Comparison of ENCODE assay signal across 8 cellular contexts in the genomic region with DNA sequence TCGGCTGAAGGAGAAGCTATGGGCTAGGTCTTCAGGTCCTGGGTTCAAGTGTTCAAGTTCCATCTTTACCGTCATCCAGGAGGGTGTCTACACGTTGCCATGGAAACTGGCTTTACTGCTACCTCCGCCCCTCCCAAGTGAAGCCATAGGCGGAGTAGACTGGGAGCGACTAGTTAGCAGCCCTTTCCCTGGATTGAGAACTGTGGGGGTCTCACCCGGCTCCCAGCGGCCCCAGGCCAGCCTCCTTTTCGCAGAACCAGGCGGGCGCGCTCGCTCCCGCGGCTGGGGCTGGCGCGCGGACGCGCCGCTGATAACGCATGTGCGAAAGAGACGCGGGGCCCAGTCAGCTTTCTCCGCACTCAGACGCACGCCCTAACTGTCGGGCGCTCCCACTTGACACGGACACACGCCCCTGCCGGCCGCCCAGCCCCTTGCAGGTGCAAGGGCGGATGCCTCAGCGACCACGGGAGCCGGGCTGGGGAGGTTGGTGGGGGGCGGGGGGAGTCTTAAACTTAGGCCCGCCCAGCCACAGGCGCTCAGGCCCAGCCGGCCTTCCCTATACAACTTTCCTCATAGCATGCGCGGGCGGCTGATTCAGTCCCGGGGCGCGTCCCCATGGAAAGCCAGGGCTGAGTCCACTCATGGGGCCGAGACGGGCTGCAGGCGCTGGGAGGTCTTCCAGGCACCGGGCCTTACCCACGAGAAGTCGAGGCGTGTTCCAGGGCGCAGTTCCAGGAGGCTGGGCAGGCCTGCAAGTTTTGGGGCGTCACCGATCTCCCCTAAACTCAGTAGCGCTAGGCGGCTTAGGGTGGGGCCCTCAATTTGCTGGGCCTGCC. TPM values are rescaled to one million over a fixed set of nuclear protein-coding genes. Genes with fewer than 3 reads are reported as not detected.
DNase-seq lines count a peak whose midpoint lies in the region; ATAC-seq and TF ChIP-seq lines count a peak whose summit lies in the region.

No MANE protein-coding gene starts in this region.

- peak; percentile 76 for DNase-seq in A673 (ENCODE audit: low spot score)
- DNase-seq in Jurkat, Clone E6-1 (ENCODE audit: low read depth, low spot score), result peak; percentile 67
- peak; percentile 50 to 87 (median 69) for DNase-seq in T-helper 2 cell
- peak; percentile 84 for DNase-seq in astrocyte of the hippocampus (ENCODE audit: low read depth, low spot score)
- DNase-seq in OCI-M2 (lab: John Stamatoyannopoulos, UW; ENCODE audit: unreplicated experiment), result no peak

- POLR2A ChIA-PET in A673 (lab: Charles Lee; ENCODE audit: low non-redundant PET), result no interaction called here

- H3K27ac ChIP-seq in A673 (ENCODE audit: low read depth, low read length, poor library complexity, severe bottlenecking), result peak overlapping the region; percentile 11
- H3K27ac ChIP-seq in iPS-18a (ENCODE audit: low read length), result no peak overlapping the region
- peak overlapping the region in 19 of 21 experiments; percentile 24 to 83 (median 74) for H3K27ac ChIP-seq in skin epidermis

- CTCF ChIA-PET in A673 (lab: Charles Lee), result interaction anchor here (0.6 kb wide), 1 partner anchor 14 kb away, joined by 4 read pairs; no protein-coding TSS in a partner anchor

- TF ChIP-seq CTCF in A673 (conservative IDR thresholded peaks at IDR 0.05; ENCODE audit: low read depth, low read length), result no peak; the same call in 1 of the 2 replicates

- H3K4me1 ChIP-seq in A673 (ENCODE audit: insufficient read depth, low read length, poor library complexity, severe bottlenecking) (peaks cover 15% of the 10 kb centered on the region), iPS-18a (ENCODE audit: control insufficient read depth, low read depth, low read length) (peaks cover 21% of the 10 kb centered on the region)

- H3K36me3 ChIP-seq in A673 (ENCODE audit: insufficient read depth, low read length, poor library complexity, severe bottlenecking) (peaks cover 5% of the 10 kb centered on the region), iPS-18a (ENCODE audit: control insufficient read depth, low read depth, low read length) (peaks cover 12% of the 10 kb centered on the region)

- peak overlapping the region; percentile 39 for H3K4me3 ChIP-seq in A673 (ENCODE audit: low read depth, low read length, poor library complexity, severe bottlenecking)
- H3K4me3 ChIP-seq in Jurkat, Clone E6-1 (ENCODE audit: low read length), result peak overlapping the region; percentile 26
- H3K4me3 ChIP-seq in iPS-18a (ENCODE audit: low read length), result peak overlapping the region; percentile 68
- peak overlapping the region; percentile 20 to 37 (median 27) for H3K4me3 ChIP-seq in skin epidermis

- no peaks in the 10 kb centered on the region for H3K27me3 ChIP-seq in A673 (replicated peaks; ENCODE audit: insufficient read depth, low read depth, low read length, poor library complexity)
- peaks cover 26% of the 10 kb centered on the region for H3K27me3 ChIP-seq in iPS-18a (ENCODE audit: control insufficient read depth, insufficient read depth, low read length)

- intact Hi-C loops in A673 (cut with micrococcal nuclease; ENCODE audit: unreplicated experiment), result no loop called here

- H3K9me3 ChIP-seq in A673 (ENCODE audit: low read depth, low read length, poor library complexity, severe bottlenecking), result no peaks in the 10 kb centered on the region
- no peaks in the 10 kb centered on the region for H3K9me3 ChIP-seq in iPS-18a (ENCODE audit: control insufficient read depth, low read depth, low read length)

- peak overlapping the region; percentile 46 for H3K9ac ChIP-seq in iPS-18a (ENCODE audit: low read length)

- no TSS peak for BruUV-seq in A673 (replicated peaks; lab: Mats Ljungman, UMichigan)

- peak; percentile 80 for ATAC-seq in GM18502 (IDR thresholded peaks at IDR 0.05; ENCODE audit: poor library complexity, unreplicated experiment)

RNA-seq across cellular contexts. Expression of a gene that starts 7.4 kb away (rescaled TPM):
- total RNA-seq in A673 (2021), result 17.0 and 18.8 TPM in 2 replicates
- polyA plus RNA-seq in Jurkat, Clone E6-1 (2012; ENCODE audit: insufficient read depth, insufficient read length), result 21.1 TPM

RNA-seq across cellular contexts. Expression of a gene that starts 7.7 kb away (rescaled TPM):
- 5.8 and 8.9 TPM in 2 replicates for total RNA-seq in A673 (2021)
- polyA plus RNA-seq in Jurkat, Clone E6-1 (2012; ENCODE audit: insufficient read depth, insufficient read length), result 10.9 TPM

RNA-seq across cellular contexts. Expression of a gene that starts 19.8 kb away (rescaled TPM):
- 36.3 and 48.5 TPM in 2 replicates for total RNA-seq in A673 (2021)
- 41.8 TPM for polyA plus RNA-seq in Jurkat, Clone E6-1 (2012; ENCODE audit: insufficient read depth, insufficient read length)

RNA-seq across cellular contexts. Expression of a gene that starts 37.3 kb away (rescaled TPM):
- total RNA-seq in A673 (2021), result not detected in 2 replicates
- not detected for polyA plus RNA-seq in Jurkat, Clone E6-1 (2012; ENCODE audit: insufficient read depth, insufficient read length)

RNA-seq across cellular contexts. Expression of a gene that starts 37.4 kb away (rescaled TPM):
- total RNA-seq in A673 (2021), result 0.21 TPM in 1 of 2 replicates, not detected in the other
- not detected for polyA plus RNA-seq in Jurkat, Clone E6-1 (2012; ENCODE audit: insufficient read depth, insufficient read length)
